Comparison of ENCODE assay signal across 8 cellular contexts in genomic region chr12:14618990-14619389, GRCh38. TPM values are rescaled to one million over a fixed set of nuclear protein-coding genes. Genes with fewer than 3 reads are reported as not detected.
DNase-seq lines count a peak whose midpoint lies in the region; ATAC-seq and TF ChIP-seq lines count a peak whose summit lies in the region.

No MANE protein-coding gene starts in this region.

- no peak overlapping the region for H3K4me3 ChIP-seq in PC-9
- H3K4me3 ChIP-seq in gastroesophageal sphincter = no peak overlapping the region
- H3K4me3 ChIP-seq in testis = no peak overlapping the region

- 30 to 32% methylated on average over 3 to 4 of the region's 4 CpGs for WGBS in gastroesophageal sphincter (ENCODE audit: low coverage in 1 of 2), 2 donors
- WGBS in testis, 2 donors = 47 to 51% methylated on average over 4 of the region's 4 CpGs

- intact Hi-C loops in activated CD4-positive, alpha-beta T cell treated with anti-CD3 and anti-CD28 coated beads for 36 hours (cut with DNase I, micrococcal nuclease) = loop anchor here (1.0 to 5.0 kb wide), 2 partner anchors 381 to 432 kb away; no protein-coding TSS in a partner anchor
- intact Hi-C loops in PC-9 (cut with micrococcal nuclease; ENCODE audit: unreplicated experiment) = loop anchor here (1.0 to 2.0 kb wide), 2 partner anchors 105 to 380 kb away; no protein-coding TSS in a partner anchor
- intact Hi-C loops in testis (cut with DNase I; ENCODE audit: low total_unique reads) = no loop called here

- no peak for TF ChIP-seq POLR2A in gastroesophageal sphincter (IDR thresholded peaks at IDR 0.05)
- no peak for TF ChIP-seq POLR2A in testis (IDR thresholded peaks at IDR 0.05)

- CTCF ChIA-PET in activated CD4-positive, alpha-beta T cell treated with anti-CD3 and anti-CD28 coated beads for 36 hours (lab: Charles Lee) = interaction anchor here (1.6 kb wide), 1 partner anchor 9 kb away, joined by 4 read pairs; no protein-coding TSS in a partner anchor
- CTCF ChIA-PET in PC-9 (lab: Charles Lee) = no interaction called here

- H2AFZ ChIP-seq in PC-9 = no peak overlapping the region

- TF ChIP-seq EP300 in gastroesophageal sphincter (IDR thresholded peaks at IDR 0.05) = no peak

- no peak overlapping the region for H3K4me3 Mint-ChIP-seq in activated CD4-positive, alpha-beta T cell treated with anti-CD3 and anti-CD28 coated beads for 36 hours

- TF ChIP-seq CTCF in PC-9 (conservative IDR thresholded peaks at IDR 0.05) = peak; percentile 56; the same call in 1 of the 2 replicates
- peak; percentile 18 to 43 (median 30) for TF ChIP-seq CTCF in gastroesophageal sphincter (IDR thresholded peaks at IDR 0.05)
- TF ChIP-seq CTCF in testis (IDR thresholded peaks at IDR 0.05) = peak in 2 of 3 experiments; percentile 32 to 35

- H4K20me1 ChIP-seq in PC-9 (ENCODE audit: insufficient read depth) = no peaks in the 10 kb centered on the region

- ATAC-seq in activated CD4-positive, alpha-beta T cell treated with anti-CD3 and anti-CD28 coated beads for 36 hours = peak; percentile 33
- ATAC-seq in gastroesophageal sphincter (no peak), GM18909 (IDR thresholded peaks at IDR 0.05; ENCODE audit: poor library complexity, unreplicated experiment) (no peak), HG03432 (IDR thresholded peaks at IDR 0.05; ENCODE audit: unreplicated experiment) (no peak)

- H3K36me3 ChIP-seq in PC-9 (ENCODE audit: low read depth) (no peaks in the 10 kb centered on the region), gastroesophageal sphincter (no peaks in the 10 kb centered on the region), testis (ENCODE audit: low read depth, missing control alignments) (no peaks in the 10 kb centered on the region)

- H3K9me2 ChIP-seq in PC-9 (ENCODE audit: insufficient read depth) = no peaks in the 10 kb centered on the region

- H3K27me3 ChIP-seq in PC-9 (ENCODE audit: insufficient read depth, low read depth) = no peaks in the 10 kb centered on the region
- H3K27me3 ChIP-seq in gastroesophageal sphincter = no peaks in the 10 kb centered on the region
- no peaks in the 10 kb centered on the region for H3K27me3 ChIP-seq in testis

- H3K27ac Mint-ChIP-seq in activated CD4-positive, alpha-beta T cell treated with anti-CD3 and anti-CD28 coated beads for 36 hours = no peak overlapping the region

- H3K9me3 Mint-ChIP-seq in activated CD4-positive, alpha-beta T cell treated with anti-CD3 and anti-CD28 coated beads for 36 hours (ENCODE audit: low read depth) = no peaks in the 10 kb centered on the region

- H3F3A ChIP-seq in PC-9 (ENCODE audit: insufficient read depth, low read depth) = no peaks in the 10 kb centered on the region

- H3K27me3 Mint-ChIP-seq in activated CD4-positive, alpha-beta T cell treated with anti-CD3 and anti-CD28 coated beads for 36 hours = peaks cover 8% of the 10 kb centered on the region

- H3K4me1 Mint-ChIP-seq in activated CD4-positive, alpha-beta T cell treated with anti-CD3 and anti-CD28 coated beads for 36 hours = no peaks in the 10 kb centered on the region

- no TSS peak for BruUV-seq in PC-9 (replicated peaks; lab: Mats Ljungman, UMichigan)

- no peaks in the 10 kb centered on the region for H3K79me2 ChIP-seq in PC-9 (ENCODE audit: low read depth)

- H3K9me3 ChIP-seq in PC-9 (ENCODE audit: insufficient read depth, low read depth) (no peaks in the 10 kb centered on the region), gastroesophageal sphincter (no peaks in the 10 kb centered on the region), testis (no peaks in the 10 kb centered on the region)

- H3K4me2 ChIP-seq in PC-9 = no peak overlapping the region

- H3K36me3 Mint-ChIP-seq in activated CD4-positive, alpha-beta T cell treated with anti-CD3 and anti-CD28 coated beads for 36 hours (ENCODE audit: low read depth) = no peaks in the 10 kb centered on the region

- H3K4me1 ChIP-seq in PC-9 (replicated peaks; ENCODE audit: insufficient read depth) = no peaks in the 10 kb centered on the region
- peaks cover 0 to 9% (median 0%) of the 10 kb centered on the region in 3 donors for H3K4me1 ChIP-seq in gastroesophageal sphincter
- no peaks in the 10 kb centered on the region for H3K4me1 ChIP-seq in testis

- POLR2A ChIA-PET in activated CD4-positive, alpha-beta T cell treated with anti-CD3 and anti-CD28 coated beads for 36 hours (lab: Charles Lee) = no interaction called here
- POLR2A ChIA-PET in PC-9 (lab: Charles Lee; ENCODE audit: unreplicated experiment) = no interaction called here

- H3K27ac ChIP-seq in PC-9 (no peak overlapping the region), gastroesophageal sphincter (no peak overlapping the region), testis (no peak overlapping the region)

- DNase-seq in activated CD4-positive, alpha-beta T cell treated with anti-CD3 and anti-CD28 coated beads for 36 hours = no peak
- DNase-seq in activated CD4-positive, alpha-beta T cell treated with anti-CD3 and anti-CD28 coated beads for 4 hours = no peak
- DNase-seq in PC-9 = no peak
- peak; percentile 41 for DNase-seq in testis
- DNase-seq in GF-D8 (lab: John Stamatoyannopoulos, UW) = no peak

RNA-seq across cellular contexts. Expression of gene PLBD1, which starts 51.3 kb away (rescaled TPM):
- total RNA-seq in activated CD4-positive, alpha-beta T cell treated with anti-CD3 and anti-CD28 coated beads for 36 hours = not detected
- total RNA-seq in PC-9 (2021) (13.8 and 17.8 TPM in 2 replicates), gastroesophageal sphincter (10 to 100 TPM in 1 of 4 donors, 1 to 10 TPM in 3; 2.5 to 15.2 (median 8.3) TPM), testis (10 to 100 TPM in 1 of 2 donors, 1 to 10 TPM in 1; 9.3 to 10.7 TPM)
- polyA plus RNA-seq in testis (ENCODE audit: insufficient read depth, low read depth, low replicate concordance) = 18.5 TPM
